Comparison of ENCODE assay signal across 32 cellular contexts in the genomic region with DNA sequence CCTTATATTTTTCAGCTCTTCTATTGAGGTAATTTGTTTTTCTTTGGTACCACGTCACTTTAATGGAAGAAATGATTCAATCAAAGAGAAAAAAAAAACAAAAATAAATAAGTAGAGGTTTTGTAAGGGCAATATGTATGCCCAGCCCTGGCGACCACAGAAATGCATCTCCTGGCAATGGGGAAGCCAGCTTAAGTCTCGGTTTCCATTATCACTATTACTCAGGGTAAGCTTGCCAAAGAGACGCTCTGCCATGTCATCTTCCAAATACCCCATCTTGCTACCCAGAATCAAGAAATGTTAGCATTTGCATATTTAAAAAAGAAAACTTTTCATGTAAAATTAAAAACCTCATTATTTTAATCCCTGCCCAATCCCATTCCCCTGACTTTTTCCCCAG.
"Had no signal": no experiment of that assay in that cellular context is flagged by ENCODE, and none has a peak within 500 bp of the region (broad histone marks: within the 10 kb centered on the region; RNA-seq: fewer than 3 reads in every experiment).

No MANE protein-coding gene starts in this region.

- ATAC-seq: activated CD4-positive, alpha-beta T cell treated with anti-CD3 and anti-CD28 coated beads for 36 hours; activated CD8-positive, alpha-beta memory T cell treated with anti-CD3 and anti-CD28 coated beads, Interleukin-2, amount 10 ng/mL, durations not matched to agents 7 days and 5 days; activated CD8-positive, alpha-beta T cell treated with anti-CD3 and anti-CD28 coated beads, Interleukin-2, amount 10 ng/mL, durations not matched to agents 7 days and 5 days; activated naive CD8-positive, alpha-beta T cell treated with anti-CD3 and anti-CD28 coated beads, Interleukin-2, amount 50 U/mL, for 24 hours; body of pancreas; effector memory CD8-positive, alpha-beta T cell; foreskin keratinocyte; gastrocnemius medialis; heart right ventricle had no signal

- H3K27me3 Mint-ChIP-seq: activated CD4-positive, alpha-beta T cell treated with anti-CD3 and anti-CD28 coated beads for 36 hours; activated CD4-positive, alpha-beta T cell treated with anti-CD3 and anti-CD28 coated beads, Interleukin-2, amount 10 ng/mL, durations not matched to agents 24 days and 14 days; activated CD8-positive, alpha-beta memory T cell treated with anti-CD3 and anti-CD28 coated beads, Interleukin-2, amount 10 ng/mL, durations not matched to agents 7 days and 5 days; activated naive CD4-positive, alpha-beta T cell treated with anti-CD3 and anti-CD28 coated beads, Interleukin-2, amount 50 U/mL, for 24 hours; activated naive CD8-positive, alpha-beta T cell treated with anti-CD3 and anti-CD28 coated beads for 36 hours; activated naive CD8-positive, alpha-beta T cell treated with anti-CD3 and anti-CD28 coated beads, Interleukin-2, amount 50 U/mL, for 24 hours; effector memory CD8-positive, alpha-beta T cell had no signal

- H3K36me3 Mint-ChIP-seq: activated CD4-positive, alpha-beta memory T cell treated with anti-CD3 and anti-CD28 coated beads for 36 hours; activated CD8-positive, alpha-beta memory T cell treated with anti-CD3 and anti-CD28 coated beads, Interleukin-2, amount 10 ng/mL, durations not matched to agents 7 days and 5 days; activated naive CD4-positive, alpha-beta T cell treated with anti-CD3 and anti-CD28 coated beads, Interleukin-2, amount 50 U/mL, for 24 hours; activated naive CD8-positive, alpha-beta T cell treated with anti-CD3 and anti-CD28 coated beads for 36 hours had no signal

- H3K4me3 ChIP-seq: adrenal gland, body of pancreas, esophagus muscularis mucosa, gastrocnemius medialis, heart right ventricle, hepatocyte had no signal

- DNase-seq: activated CD4-positive, alpha-beta memory T cell treated with anti-CD3 and anti-CD28 coated beads for 36 hours; activated CD4-positive, alpha-beta T cell treated with anti-CD3 and anti-CD28 coated beads for 36 hours; activated CD4-positive, alpha-beta T cell treated with anti-CD3 and anti-CD28 coated beads, Interleukin-2, amount 10 ng/mL, durations not matched to agents 24 days and 14 days; activated CD4-positive, CD25-positive, alpha-beta regulatory T cell; activated CD4-positive, CD25-positive, alpha-beta regulatory T cell treated with anti-CD3 and anti-CD28 coated beads, Interleukin-2, amount 50 U/mL, for 72 hours; activated CD8-positive, alpha-beta memory T cell treated with anti-CD3 and anti-CD28 coated beads, Interleukin-2, amount 10 ng/mL, durations not matched to agents 7 days and 5 days; activated CD8-positive, alpha-beta memory T cell treated with anti-CD3 and anti-CD28 coated beads, Interleukin-2, amount 50 U/mL, for 4 hours; activated CD8-positive, alpha-beta T cell treated with anti-CD3 and anti-CD28 coated beads, Interleukin-2, amount 10 ng/mL, durations not matched to agents 7 days and 5 days; activated effector memory CD4-positive, alpha-beta T cell treated with anti-CD3 and anti-CD28 coated beads, Interleukin-2, amount 50 U/mL, for 16 hours; activated naive CD4-positive, alpha-beta T cell treated with anti-CD3 and anti-CD28 coated beads for 36 hours; activated naive CD8-positive, alpha-beta T cell treated with anti-CD3 and anti-CD28 coated beads for 36 hours; activated naive CD8-positive, alpha-beta T cell treated with anti-CD3 and anti-CD28 coated beads, Interleukin-2, amount 50 U/mL, for 24 hours; activated T-cell treated with anti-CD3 and anti-CD28 coated beads, Interleukin-2, amount 50 U/mL, for 1 hour; activated T-cell treated with anti-CD3 and anti-CD28 coated beads, Interleukin-2, amount 50 U/mL, for 48 hours; adrenal gland; amygdala; aorta; body of pancreas; caudate nucleus; cortex of kidney; dermis blood vessel endothelial cell; effector CD4-positive, alpha-beta T cell; effector memory CD8-positive, alpha-beta T cell; erythroblast; foreskin keratinocyte; gastrocnemius medialis; heart right ventricle had no signal

- H3K4me1 Mint-ChIP-seq: activated CD4-positive, alpha-beta T cell treated with anti-CD3 and anti-CD28 coated beads for 36 hours; activated CD4-positive, alpha-beta T cell treated with anti-CD3 and anti-CD28 coated beads, Interleukin-2, amount 10 ng/mL, durations not matched to agents 24 days and 14 days; activated CD8-positive, alpha-beta memory T cell treated with anti-CD3 and anti-CD28 coated beads, Interleukin-2, amount 10 ng/mL, durations not matched to agents 7 days and 5 days; activated naive CD4-positive, alpha-beta T cell treated with anti-CD3 and anti-CD28 coated beads, Interleukin-2, amount 50 U/mL, for 24 hours; activated naive CD8-positive, alpha-beta T cell treated with anti-CD3 and anti-CD28 coated beads for 36 hours; activated naive CD8-positive, alpha-beta T cell treated with anti-CD3 and anti-CD28 coated beads, Interleukin-2, amount 50 U/mL, for 24 hours had no signal

- H3K27me3 ChIP-seq: adrenal gland, body of pancreas, esophagus muscularis mucosa, foreskin keratinocyte, gastrocnemius medialis, heart right ventricle, hepatocyte had no signal

- H3K9me3 ChIP-seq: adrenal gland, body of pancreas, esophagus muscularis mucosa, gastrocnemius medialis, heart right ventricle had no signal

- H3K4me3 Mint-ChIP-seq: activated CD4-positive, alpha-beta memory T cell treated with anti-CD3 and anti-CD28 coated beads for 36 hours; activated CD4-positive, alpha-beta T cell treated with anti-CD3 and anti-CD28 coated beads for 36 hours; activated CD4-positive, alpha-beta T cell treated with anti-CD3 and anti-CD28 coated beads, Interleukin-2, amount 10 ng/mL, durations not matched to agents 24 days and 14 days; activated CD8-positive, alpha-beta memory T cell treated with anti-CD3 and anti-CD28 coated beads, Interleukin-2, amount 10 ng/mL, durations not matched to agents 7 days and 5 days; activated CD8-positive, alpha-beta T cell treated with anti-CD3 and anti-CD28 coated beads, Interleukin-2, amount 10 ng/mL, durations not matched to agents 7 days and 5 days; activated naive CD4-positive, alpha-beta T cell treated with anti-CD3 and anti-CD28 coated beads for 36 hours; activated naive CD4-positive, alpha-beta T cell treated with anti-CD3 and anti-CD28 coated beads, Interleukin-2, amount 50 U/mL, for 24 hours; activated naive CD8-positive, alpha-beta T cell treated with anti-CD3 and anti-CD28 coated beads for 36 hours; activated naive CD8-positive, alpha-beta T cell treated with anti-CD3 and anti-CD28 coated beads, Interleukin-2, amount 50 U/mL, for 24 hours; activated T-helper 1 cell treated with anti-CD3 and anti-CD28 coated beads, Interleukin-12 subunit alpha, Interleukin-12 subunit beta, Interleukin-2, Interleukin-4 antibody, amounts not matched to agents 30 ng/mL and 10 ng/mL and 1 ng/mL, durations not matched to agents 14 hours and 24 hours and 36 hours; effector memory CD8-positive, alpha-beta T cell had no signal

- H3K27ac Mint-ChIP-seq: activated CD4-positive, alpha-beta memory T cell treated with anti-CD3 and anti-CD28 coated beads for 36 hours; activated CD4-positive, alpha-beta T cell treated with anti-CD3 and anti-CD28 coated beads for 36 hours; activated CD4-positive, alpha-beta T cell treated with anti-CD3 and anti-CD28 coated beads, Interleukin-2, amount 10 ng/mL, durations not matched to agents 24 days and 14 days; activated CD8-positive, alpha-beta memory T cell treated with anti-CD3 and anti-CD28 coated beads, Interleukin-2, amount 10 ng/mL, durations not matched to agents 7 days and 5 days; activated CD8-positive, alpha-beta T cell treated with anti-CD3 and anti-CD28 coated beads, Interleukin-2, amount 10 ng/mL, durations not matched to agents 7 days and 5 days; activated naive CD4-positive, alpha-beta T cell treated with anti-CD3 and anti-CD28 coated beads for 36 hours; activated naive CD4-positive, alpha-beta T cell treated with anti-CD3 and anti-CD28 coated beads, Interleukin-2, amount 50 U/mL, for 24 hours; activated naive CD8-positive, alpha-beta T cell treated with anti-CD3 and anti-CD28 coated beads for 36 hours; activated naive CD8-positive, alpha-beta T cell treated with anti-CD3 and anti-CD28 coated beads, Interleukin-2, amount 50 U/mL, for 24 hours; activated T-helper 1 cell treated with anti-CD3 and anti-CD28 coated beads, Interleukin-12 subunit alpha, Interleukin-12 subunit beta, Interleukin-2, Interleukin-4 antibody, amounts not matched to agents 30 ng/mL and 10 ng/mL and 1 ng/mL, durations not matched to agents 14 hours and 24 hours and 36 hours; activated T-helper 2 cell treated with anti-CD3 and anti-CD28 coated beads, Interferon-gamma antibody, Interleukin-2, Interleukin-4, amounts not matched to agents 10 μg/mL and 5 μg/mL and 100 μg/mL, durations not matched to agents 14 hours and 24 hours and 36 hours; effector memory CD8-positive, alpha-beta T cell had no signal

- H3K4me1 ChIP-seq: adrenal gland, body of pancreas, esophagus muscularis mucosa, foreskin keratinocyte, gastrocnemius medialis, heart right ventricle had no signal

- H3K27ac ChIP-seq: adrenal gland, body of pancreas, esophagus muscularis mucosa, foreskin keratinocyte, gastrocnemius medialis, heart right ventricle, hepatocyte had no signal

- H3K9me3 Mint-ChIP-seq: activated CD4-positive, alpha-beta memory T cell treated with anti-CD3 and anti-CD28 coated beads for 36 hours; activated CD4-positive, alpha-beta T cell treated with anti-CD3 and anti-CD28 coated beads, Interleukin-2, amount 10 ng/mL, durations not matched to agents 24 days and 14 days; activated naive CD4-positive, alpha-beta T cell treated with anti-CD3 and anti-CD28 coated beads, Interleukin-2, amount 50 U/mL, for 24 hours; activated naive CD8-positive, alpha-beta T cell treated with anti-CD3 and anti-CD28 coated beads, Interleukin-2, amount 50 U/mL, for 24 hours; activated T-helper 1 cell treated with anti-CD3 and anti-CD28 coated beads, Interleukin-12 subunit alpha, Interleukin-12 subunit beta, Interleukin-2, Interleukin-4 antibody, amounts not matched to agents 30 ng/mL and 10 ng/mL and 1 ng/mL, durations not matched to agents 14 hours and 24 hours and 36 hours; activated T-helper 2 cell treated with anti-CD3 and anti-CD28 coated beads, Interferon-gamma antibody, Interleukin-2, Interleukin-4, amounts not matched to agents 10 μg/mL and 5 μg/mL and 100 μg/mL, durations not matched to agents 14 hours and 24 hours and 36 hours; effector memory CD8-positive, alpha-beta T cell had no signal

- H3K36me3 ChIP-seq: adrenal gland, esophagus muscularis mucosa, gastrocnemius medialis, heart right ventricle had no signal
